In the genomic region with DNA sequence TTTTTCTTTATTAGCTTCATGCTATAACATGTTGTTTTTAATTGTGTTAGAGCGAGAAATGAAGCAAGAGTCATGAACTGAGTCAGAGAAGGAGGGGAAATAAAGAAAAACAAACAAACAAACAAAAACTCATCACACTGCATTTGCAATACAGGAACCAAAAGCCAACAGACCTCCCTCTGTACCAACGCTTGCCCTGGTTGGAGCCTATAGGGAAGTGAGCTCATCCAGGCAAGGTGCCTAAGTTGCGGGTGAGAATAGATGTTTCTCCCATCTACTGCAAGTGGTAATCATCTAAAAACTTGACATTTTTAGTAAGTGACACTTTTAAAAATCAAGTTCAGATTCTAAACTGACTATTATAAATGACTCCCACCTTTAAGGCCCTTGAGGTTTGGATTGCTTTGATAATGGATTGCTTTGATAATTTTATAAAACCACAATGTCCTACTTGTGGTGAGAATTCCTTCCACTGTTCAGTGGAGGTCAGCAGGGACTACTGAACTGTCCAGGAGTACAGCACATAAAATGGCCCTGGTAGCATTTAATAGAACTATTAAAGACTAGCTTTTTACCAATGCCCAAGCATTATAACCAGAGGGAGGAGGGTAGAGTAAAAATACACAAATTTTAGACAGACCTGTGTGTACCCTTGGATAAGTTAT, we compare ENCODE assay signal across 22 cellular contexts. TPM values are rescaled to one million over a fixed set of nuclear protein-coding genes. Genes with fewer than 3 reads are reported as not detected.
DNase-seq lines count a peak whose midpoint lies in the region; ATAC-seq and TF ChIP-seq lines count a peak whose summit lies in the region.
"Had no signal": no experiment of that assay in that cellular context is flagged by ENCODE, and none has a peak within 500 bp of the region (broad histone marks: within the 10 kb centered on the region; RNA-seq: fewer than 3 reads in every experiment).

No MANE protein-coding gene starts in this region.

- CTCF ChIA-PET in CD4-positive, alpha-beta T cell (lab: Charles Lee), result interaction anchor here (0.7 to 2.6 kb wide), 5 partner anchors 8 to 247 kb away, joined by 3 to 12 read pairs (median 3); no protein-coding TSS in a partner anchor
- CTCF ChIA-PET in T-cell (lab: Charles Lee), result interaction anchor here (0.6 to 1.3 kb wide), 4 partner anchors 10 to 981 kb away, joined by 3 to 4 read pairs (median 3); no protein-coding TSS in a partner anchor

- no peak overlapping the region for H3K4me3 Mint-ChIP-seq in CD14-positive monocyte
- H3K4me3 Mint-ChIP-seq in CD4-positive, alpha-beta T cell, result peak overlapping the region; percentile 4
- no peak overlapping the region for H3K4me3 Mint-ChIP-seq in T-cell
- H3K4me3 Mint-ChIP-seq in immature natural killer cell, result no peak overlapping the region
- no peak overlapping the region for H3K4me3 Mint-ChIP-seq in activated T-helper 17 cell treated with anti-CD3 and anti-CD28 coated beads, Interleukin-2, amount 50 U/mL, for 72 hours
- H3K4me3 Mint-ChIP-seq: activated CD8-positive, alpha-beta memory T cell treated with anti-CD3 and anti-CD28 coated beads, Interleukin-2, amount 10 ng/mL, durations not matched to agents 7 days and 5 days; stimulated activated effector memory CD8-positive, alpha-beta T cell treated with anti-CD3 and anti-CD28 coated beads, Interleukin-12 subunit alpha, Interleukin-12 subunit beta, amount 100 ng/mL, for 72 hours had no signal

- H3K27ac Mint-ChIP-seq in CD14-positive monocyte (no peak overlapping the region), T-cell (peak overlapping the region; percentile 58 to 84), immature natural killer cell (peak overlapping the region in 4 of 6 donors; percentile 41 to 76 (median 68))
- H3K27ac Mint-ChIP-seq in CD4-positive, alpha-beta T cell, result peak overlapping the region; percentile 56
- H3K27ac Mint-ChIP-seq in activated T-helper 17 cell treated with anti-CD3 and anti-CD28 coated beads, Interleukin-2, amount 50 U/mL, for 72 hours, result no peak overlapping the region
- H3K27ac Mint-ChIP-seq: activated CD8-positive, alpha-beta memory T cell treated with anti-CD3 and anti-CD28 coated beads, Interleukin-2, amount 10 ng/mL, durations not matched to agents 7 days and 5 days had no signal

- no peak for ATAC-seq in CD4-positive, alpha-beta T cell (ENCODE audit: poor library complexity)
- ATAC-seq in T-cell (replicated peaks in 1 of 4), result no peak
- ATAC-seq in HG02981 (IDR thresholded peaks at IDR 0.05; ENCODE audit: unreplicated experiment), result no peak
- ATAC-seq in activated T-helper 17 cell treated with anti-CD3 and anti-CD28 coated beads, Interleukin-2, amount 50 U/mL, for 72 hours (replicated peaks), result no peak
- ATAC-seq: activated CD8-positive, alpha-beta memory T cell treated with anti-CD3 and anti-CD28 coated beads, Interleukin-2, amount 10 ng/mL, durations not matched to agents 7 days and 5 days; gastrocnemius medialis; left colon; stimulated activated effector memory CD8-positive, alpha-beta T cell treated with anti-CD3 and anti-CD28 coated beads, Interleukin-12 subunit alpha, Interleukin-12 subunit beta, amount 100 ng/mL, for 72 hours had no signal

- no peaks in the 10 kb centered on the region for H3K27me3 Mint-ChIP-seq in CD14-positive monocyte (ENCODE audit: low read depth in 3 of 3)
- H3K27me3 Mint-ChIP-seq in CD4-positive, alpha-beta T cell, result no peaks in the 10 kb centered on the region
- no peaks in the 10 kb centered on the region for H3K27me3 Mint-ChIP-seq in T-cell
- H3K27me3 Mint-ChIP-seq in immature natural killer cell (ENCODE audit: low read depth in 3 of 3), result peaks cover 4 to 18% (median 12%) of the 10 kb centered on the region in 3 donors
- no peaks in the 10 kb centered on the region for H3K27me3 Mint-ChIP-seq in activated T-helper 17 cell treated with anti-CD3 and anti-CD28 coated beads, Interleukin-2, amount 50 U/mL, for 72 hours
- H3K27me3 Mint-ChIP-seq: activated CD8-positive, alpha-beta memory T cell treated with anti-CD3 and anti-CD28 coated beads, Interleukin-2, amount 10 ng/mL, durations not matched to agents 7 days and 5 days; progenitor cell of endocrine pancreas had no signal

- H3K36me3 Mint-ChIP-seq in CD14-positive monocyte (peaks cover 3 to 4% of the 10 kb centered on the region in 2 donors), T-cell (peaks cover 74% of the 10 kb centered on the region), immature natural killer cell (peaks cover 0 to 33% (median 8%) of the 10 kb centered on the region in 3 donors)
- peaks cover 91% of the 10 kb centered on the region for H3K36me3 Mint-ChIP-seq in CD4-positive, alpha-beta T cell (ENCODE audit: low read depth)
- H3K36me3 Mint-ChIP-seq in activated T-helper 17 cell treated with anti-CD3 and anti-CD28 coated beads, Interleukin-2, amount 50 U/mL, for 72 hours (ENCODE audit: low read depth), result peaks cover 96% of the 10 kb centered on the region

- no peaks in the 10 kb centered on the region for H3K27me3 ChIP-seq in CD4-positive, alpha-beta T cell (ENCODE audit: control insufficient read depth, insufficient read depth, low read length)
- H3K27me3 ChIP-seq: gastrocnemius medialis, sigmoid colon, suprapubic skin had no signal

- in situ Hi-C loops in G401 (cut with HindIII; ENCODE audit: low sequenced_read_pairs), result no loop called here

- POLR2A ChIA-PET in CD4-positive, alpha-beta T cell (lab: Charles Lee), result interaction anchor here (0.9 to 3.2 kb wide), 5 partner anchors 15 to 32 kb away, joined by 3 to 17 read pairs (median 10); partner anchors contain the start of gene SLC38A1
- POLR2A ChIA-PET in T-cell (lab: Charles Lee), result interaction anchor here (0.6 to 1.2 kb wide), 6 partner anchors 12 to 33 kb away, joined by 3 to 5 read pairs (median 4); no protein-coding TSS in a partner anchor

- H3K27ac ChIP-seq in CD4-positive, alpha-beta T cell (ENCODE audit: low read depth, low read length), result peak overlapping the region; percentile 4
- H3K27ac ChIP-seq: gastrocnemius medialis, sigmoid colon, suprapubic skin had no signal

- peaks cover 39% of the 10 kb centered on the region for H3K4me1 Mint-ChIP-seq in CD14-positive monocyte
- H3K4me1 Mint-ChIP-seq in CD4-positive, alpha-beta T cell (ENCODE audit: low read depth), result peaks cover 87% of the 10 kb centered on the region
- H3K4me1 Mint-ChIP-seq in T-cell, result peaks cover 87 to 89% (median 88%) of the 10 kb centered on the region in 3 donors
- H3K4me1 Mint-ChIP-seq in immature natural killer cell, result peaks cover 51 to 88% of the 10 kb centered on the region in 2 donors
- peaks cover 11% of the 10 kb centered on the region for H3K4me1 Mint-ChIP-seq in activated T-helper 17 cell treated with anti-CD3 and anti-CD28 coated beads, Interleukin-2, amount 50 U/mL, for 72 hours

- peak; percentile 68 for DNase-seq in CD14-positive monocyte (ENCODE audit: low spot score)
- DNase-seq in CD4-positive, alpha-beta T cell, result no peak
- no peak for DNase-seq in T-cell
- DNase-seq in immature natural killer cell, result no peak
- DNase-seq in G401 (ENCODE audit: low spot score), result no peak
- DNase-seq: activated CD4-positive, alpha-beta T cell treated with anti-CD3 and anti-CD28 coated beads for 4 hours; activated CD8-positive, alpha-beta memory T cell treated with anti-CD3 and anti-CD28 coated beads, Interleukin-2, amount 10 ng/mL, durations not matched to agents 7 days and 5 days; cerebellar nuclear complex; gastrocnemius medialis; left colon; NCI-H1417; NCI-H2081; NCI-H345; OCI-M1; sigmoid colon; stimulated activated CD4-positive, alpha-beta T cell treated with anti-CD3 and anti-CD28 coated beads, Interleukin-4, amount 100 ng/mL, for 24 hours; T-helper 2 cell had no signal

- intact Hi-C loops in CD14-positive monocyte (cut with micrococcal nuclease), result no loop called here
- intact Hi-C loops in CD4-positive, alpha-beta T cell (cut with DNase I, micrococcal nuclease), result loop anchor here in 1 of 2 experiments (5.0 kb wide), 1 partner anchor 35 kb away; no protein-coding TSS in a partner anchor

- no peaks in the 10 kb centered on the region for H3K9me3 ChIP-seq in CD4-positive, alpha-beta T cell (ENCODE audit: control insufficient read depth, low read length)
- H3K9me3 ChIP-seq: gastrocnemius medialis, sigmoid colon, suprapubic skin had no signal

- H3K9me3 Mint-ChIP-seq in CD14-positive monocyte (no peaks in the 10 kb centered on the region), T-cell (no peaks in the 10 kb centered on the region), immature natural killer cell (no peaks in the 10 kb centered on the region)
- no peaks in the 10 kb centered on the region for H3K9me3 Mint-ChIP-seq in CD4-positive, alpha-beta T cell
- H3K9me3 Mint-ChIP-seq in activated T-helper 17 cell treated with anti-CD3 and anti-CD28 coated beads, Interleukin-2, amount 50 U/mL, for 72 hours, result no peaks in the 10 kb centered on the region
- H3K9me3 Mint-ChIP-seq: stimulated activated effector memory CD8-positive, alpha-beta T cell treated with anti-CD3 and anti-CD28 coated beads, Interleukin-12 subunit alpha, Interleukin-12 subunit beta, amount 100 ng/mL, for 72 hours had no signal

- TF ChIP-seq CTCF in CD14-positive monocyte (IDR thresholded peaks at IDR 0.05), result no peak
- no peak for TF ChIP-seq CTCF in CD4-positive, alpha-beta T cell (IDR thresholded peaks at IDR 0.05)

RNA-seq across cellular contexts. Expression of gene SLC38A1, which starts 31.3 kb away (rescaled TPM):
- polyA plus RNA-seq in CD14-positive monocyte (1 to 10 TPM; 1.6 to 1.9 TPM), immature natural killer cell (100 to 1,000 TPM; 173 to 234 (median 210) TPM)
- total RNA-seq in CD4-positive, alpha-beta T cell, result 100 to 1,000 TPM; 327 to 346 TPM
- 100 to 1,000 TPM; 273 to 321 (median 286) TPM for total RNA-seq in T-cell
- total RNA-seq in G401 (2014; rRNA removed; shearing (Covaris generic)), result 45.7 and 61.6 TPM in 2 replicates
- 100 to 1,000 TPM; 161 to 192 TPM for total RNA-seq in activated T-helper 17 cell treated with anti-CD3 and anti-CD28 coated beads, Interleukin-2, amount 50 U/mL, for 72 hours

Comparison
In these comparisons a context has a peak if more than half of its experiments do, and no peak if none do; other contexts are left out.
1. H3K27ac Mint-ChIP-seq: peak in CD4-positive, alpha-beta T cell (single experiment), T-cell (2 of 2) and immature natural killer cell (4 of 6); none in CD14-positive monocyte (0 of 7) and activated T-helper 17 cell treated with anti-CD3 and anti-CD28 coated beads, Interleukin-2, amount 50 U/mL, for 72 hours (single experiment).